ENCODE assay signal across 20 cellular contexts in genomic region chr7:31785081-31785480, GRCh38.
"Had no signal": no experiment of that assay in that cellular context is flagged by ENCODE, and none has a peak within 500 bp of the region (broad histone marks: within the 10 kb centered on the region; RNA-seq: fewer than 3 reads in every experiment).

No MANE protein-coding gene starts in this region.

- H3K36me3 ChIP-seq: esophagus squamous epithelium, neutrophil, upper lobe of left lung had no signal

- H3K27me3 ChIP-seq: esophagus squamous epithelium, neutrophil, upper lobe of left lung had no signal

- ATAC-seq: activated CD8-positive, alpha-beta T cell treated with anti-CD3 and anti-CD28 coated beads, Interleukin-2, amount 10 ng/mL, durations not matched to agents 7 days and 5 days; natural killer cell; stimulated activated naive CD8-positive, alpha-beta T cell treated with anti-CD3 and anti-CD28 coated beads, Interleukin-15, Interleukin-2, amounts not matched to agents 100 U/mL and 50 U/mL, for 24 hours had no signal

- H3K27ac ChIP-seq: neutrophil, upper lobe of left lung had no signal

- H3K4me1 ChIP-seq: esophagus squamous epithelium, upper lobe of left lung had no signal

- DNase-seq: activated CD4-positive, alpha-beta T cell treated with anti-CD3 and anti-CD28 coated beads, Interleukin-2, amount 10 ng/mL, durations not matched to agents 24 days and 14 days; activated CD4-positive, CD25-positive, alpha-beta regulatory T cell; activated CD8-positive, alpha-beta memory T cell treated with anti-CD3 and anti-CD28 coated beads, Interleukin-2, amount 50 U/mL, for 4 hours; activated CD8-positive, alpha-beta T cell treated with anti-CD3 and anti-CD28 coated beads, Interleukin-2, amount 10 ng/mL, durations not matched to agents 7 days and 5 days; activated effector memory CD4-positive, alpha-beta T cell treated with anti-CD3 and anti-CD28 coated beads, Interleukin-2, amount 50 U/mL, for 16 hours; activated T-cell treated with anti-CD3 and anti-CD28 coated beads, Interleukin-2, amount 50 U/mL, for 48 hours; amniotic stem cell; cortex of kidney; effector CD8-positive, alpha-beta T cell; esophagus squamous epithelium; foreskin fibroblast; hypothalamus; kidney glomerular epithelial cell; mesendoderm; natural killer cell; small intestine; stimulated activated CD4-positive, alpha-beta T cell treated with anti-CD3 and anti-CD28 coated beads, Interleukin-4, amount 100 ng/mL, for 24 hours; stimulated activated naive CD8-positive, alpha-beta T cell treated with anti-CD3 and anti-CD28 coated beads, Interleukin-15, Interleukin-2, amounts not matched to agents 100 U/mL and 50 U/mL, for 24 hours; upper lobe of left lung had no signal

- H3K4me3 ChIP-seq: esophagus squamous epithelium, upper lobe of left lung had no signal

- H3K9me3 ChIP-seq: esophagus squamous epithelium, neutrophil, upper lobe of left lung had no signal
